ENCODE assay signal across 1 cellular context in genomic region chr7:127892488-127893314, GRCh38.
A peak's percentile ranks its signal among the peaks of the same experiment; 100 is the strongest.
TF ChIP-seq lines count a peak whose summit lies in the region.

No MANE protein-coding gene starts in this region.

TF ChIP-seq in K562, 482 proteins besides CTCF, POLR2A, EP300 and RAD21 (continued from another document and continues in another):
- TF ChIP-seq ETS1 (conservative IDR thresholded peaks at IDR 0.05; ENCODE audit: control insufficient read depth, low read depth, low read length) (no peak), KDM1A (IDR thresholded peaks at IDR 0.05) (peak; percentile 80 to 89), CCNT2 (IDR thresholded peaks at IDR 0.05; ENCODE audit: borderline replicate concordance, extremely low read depth, insufficient read length, low read depth, low read length) (peak; percentile 85), CTBP1 (IDR thresholded peaks at IDR 0.05; ENCODE audit: borderline replicate concordance) (peak; percentile 93), TOE1 (IDR thresholded peaks at IDR 0.05; ENCODE audit: borderline replicate concordance) (peak; percentile 71; the same call in 1 of the 2 replicates), TOE1 (CRISPR knock-in tag; IDR thresholded peaks at IDR 0.05; ENCODE audit: borderline replicate concordance, low read depth) (no peak), ZFP1 (CRISPR knock-in tag; IDR thresholded peaks at IDR 0.05) (peak; percentile 51; the same call in 1 of the 2 replicates), TAL1 (IDR thresholded peaks at IDR 0.05) (peak; percentile 93), ZNF354B (CRISPR knock-in tag; IDR thresholded peaks at IDR 0.05) (no peak), ZNF277 (CRISPR knock-in tag; IDR thresholded peaks at IDR 0.05; ENCODE audit: borderline replicate concordance) (no peak), MYC (IDR thresholded peaks at IDR 0.05; ENCODE audit: low read depth, low read length) (0 out of 2 replicates have a peak, but pooled peaks have one; percentile 41), MYC (CRISPR knock-in tag; IDR thresholded peaks at IDR 0.05; ENCODE audit: borderline replicate concordance, low read depth) (no peak), IRF2 (CRISPR knock-in tag; IDR thresholded peaks at IDR 0.05) (no peak), HNRNPH1 (optimal IDR thresholded peaks at IDR 0.05; ENCODE audit: low read depth, low read length) (no peak), CBFA2T2 (conservative IDR thresholded peaks at IDR 0.05) (peak; percentile 91), FOSL1 (tag; conservative IDR thresholded peaks at IDR 0.05) (peak; percentile 57), ZNF408 (CRISPR knock-in tag; IDR thresholded peaks at IDR 0.05; ENCODE audit: low read depth) (no peak), CREBBP (IDR thresholded peaks at IDR 0.05; ENCODE audit: low read depth, low read length) (no peak), CEBPB (tag; IDR thresholded peaks at IDR 0.05) (peak; percentile 75), POLR2B (IDR thresholded peaks at IDR 0.05; ENCODE audit: low read depth, partially characterized antibody) (no peak), RFX1 (IDR thresholded peaks at IDR 0.05) (no peak), PHF21A (IDR thresholded peaks at IDR 0.05; ENCODE audit: borderline replicate concordance, low read depth) (no peak), DACH1 (IDR thresholded peaks at IDR 0.05; ENCODE audit: partially characterized antibody) (peak; percentile 62), ETV5 (CRISPR knock-in tag; IDR thresholded peaks at IDR 0.05; ENCODE audit: low read depth) (0 out of 2 replicates have a peak, but pooled peaks have one; percentile 16), MAZ (CRISPR knock-in tag; conservative IDR thresholded peaks at IDR 0.05 in 1 of 2, IDR thresholded peaks at IDR 0.05 in 1 of 2) (peak; percentile 17 to 18; a peak in 2 of 4 replicates), PHF20 (IDR thresholded peaks at IDR 0.05; ENCODE audit: partially characterized antibody) (no peak), TBL1XR1 (IDR thresholded peaks at IDR 0.05; ENCODE audit: low read length in 2 of 2) (peak; percentile 61 to 91; a peak in 3 of 4 replicates), CBX5 (IDR thresholded peaks at IDR 0.05; ENCODE audit: borderline replicate concordance, low read depth) (no peak), NONO (IDR thresholded peaks at IDR 0.05; ENCODE audit: low read depth in 2 of 2, low read length in 1 of 2) (peak in 1 of 2 experiments; percentile 61; a peak in 1 of 4 replicates), NR3C1 (CRISPR knock-in tag; IDR thresholded peaks at IDR 0.05) (no peak), LEF1 (IDR thresholded peaks at IDR 0.05) (peak; percentile 92), PCBP2 (IDR thresholded peaks at IDR 0.05; ENCODE audit: low read depth, low read length, poor library complexity, severe bottlenecking) (no peak), ZNF766 (CRISPR knock-in tag; conservative IDR thresholded peaks at IDR 0.05) (peak; percentile 99), ZKSCAN1 (IDR thresholded peaks at IDR 0.05; ENCODE audit: low read depth, low read length) (0 out of 2 replicates have a peak, but pooled peaks have one; percentile 38), LCOR (CRISPR knock-in tag; IDR thresholded peaks at IDR 0.05) (peak; percentile 97), DEAF1 (CRISPR knock-in tag; IDR thresholded peaks at IDR 0.05) (peak; percentile 35; the same call in 1 of the 2 replicates), NR2C1 (IDR thresholded peaks at IDR 0.05) (no peak), NR2C1 (tag; IDR thresholded peaks at IDR 0.05) (peak; percentile 55), ERF (CRISPR knock-in tag; IDR thresholded peaks at IDR 0.05) (no peak), ZNF121 (CRISPR knock-in tag; conservative IDR thresholded peaks at IDR 0.05) (no peak), CC2D1A (IDR thresholded peaks at IDR 0.05) (peak; percentile 76; the same call in 1 of the 2 replicates), AFF1 (IDR thresholded peaks at IDR 0.05; ENCODE audit: low read depth in 1 of 2, partially characterized antibody in 2 of 2) (peak in 1 of 2 experiments; percentile 66), ZNF324 (CRISPR knock-in tag; IDR thresholded peaks at IDR 0.05) (0 out of 2 replicates have a peak, but pooled peaks have one; percentile 27), ZNF740 (CRISPR knock-in tag; IDR thresholded peaks at IDR 0.05) (no peak), ZNF740 (tag; IDR thresholded peaks at IDR 0.05) (no peak), FOXM1 (IDR thresholded peaks at IDR 0.05; ENCODE audit: low read depth) (peak; percentile 84), FOXM1 (CRISPR knock-in tag; IDR thresholded peaks at IDR 0.05; ENCODE audit: low read depth) (no peak), GATAD2B (IDR thresholded peaks at IDR 0.05; ENCODE audit: borderline replicate concordance) (peak; percentile 69; the same call in 1 of the 2 replicates), CXXC5 (CRISPR knock-in tag; IDR thresholded peaks at IDR 0.05) (peak; percentile 71; the same call in 1 of the 2 replicates), JUN (IDR thresholded peaks at IDR 0.05; ENCODE audit: borderline replicate concordance, low read depth, low read length) (no peak), JUN (CRISPR knock-in tag; IDR thresholded peaks at IDR 0.05; ENCODE audit: borderline replicate concordance) (no peak), ZNF644 (tag; IDR thresholded peaks at IDR 0.05; ENCODE audit: low read depth) (0 out of 2 replicates have a peak, but pooled peaks have one; percentile 40), NFRKB (IDR thresholded peaks at IDR 0.05; ENCODE audit: low read depth) (no peak), ESRRA (IDR thresholded peaks at IDR 0.05; ENCODE audit: borderline replicate concordance, low read depth) (peak; percentile 60), XRCC5 (IDR thresholded peaks at IDR 0.05; ENCODE audit: low read depth, low read length) (no peak), CREM (IDR thresholded peaks at IDR 0.05; ENCODE audit: low read depth) (peak; percentile 66), ZMIZ1 (IDR thresholded peaks at IDR 0.05; ENCODE audit: low read depth in 2 of 2, low read length in 2 of 2) (peak in 1 of 2 experiments; percentile 64; a peak in 2 of 4 replicates), HDAC3 (IDR thresholded peaks at IDR 0.05; ENCODE audit: borderline replicate concordance, partially characterized antibody) (peak; percentile 37), GABPB2 (CRISPR knock-in tag; conservative IDR thresholded peaks at IDR 0.05) (no peak), STAT5A (IDR thresholded peaks at IDR 0.05; ENCODE audit: borderline replicate concordance, low read length) (peak; percentile 77), HES1 (IDR thresholded peaks at IDR 0.05; ENCODE audit: low read depth) (peak; percentile 63; the same call in 1 of the 2 replicates), MTA2 (IDR thresholded peaks at IDR 0.05; ENCODE audit: low read depth) (peak; percentile 91), ZNF75A (CRISPR knock-in tag; IDR thresholded peaks at IDR 0.05) (peak; percentile 65; the same call in 1 of the 2 replicates), ZNF583 (CRISPR knock-in tag; IDR thresholded peaks at IDR 0.05) (peak; percentile 13; the same call in 1 of the 2 replicates)
